In the genomic region with DNA sequence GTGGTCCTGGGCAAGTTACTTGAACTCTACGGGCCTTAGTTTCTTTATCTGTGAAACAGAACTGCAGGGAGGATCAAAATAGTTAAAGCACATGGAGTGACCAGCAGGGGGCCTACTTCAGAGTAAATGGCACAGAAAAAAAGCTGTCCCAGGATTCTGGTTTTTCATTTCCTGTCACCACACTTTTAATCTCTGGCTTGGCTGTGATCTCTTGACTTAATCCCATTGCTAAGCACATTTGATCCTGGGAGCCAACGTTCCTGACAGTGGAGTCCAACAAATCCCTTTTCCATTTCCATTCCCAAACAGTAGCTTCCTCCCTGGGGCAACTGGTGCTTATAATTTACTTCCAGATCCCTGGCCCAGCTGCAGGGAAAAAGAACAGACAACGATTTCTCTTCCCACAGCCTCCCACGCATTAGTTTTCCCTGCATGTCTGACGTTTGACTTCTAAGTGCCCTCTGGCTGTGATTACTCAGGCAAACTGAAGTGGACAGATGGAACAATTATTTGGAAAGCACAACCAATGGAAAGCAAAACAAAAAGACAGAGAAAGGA, we compare ENCODE assay signal across 8 cellular contexts.
DNase-seq lines count a peak whose midpoint lies in the region; ATAC-seq lines count a peak whose summit lies in the region.

No MANE protein-coding gene starts in this region.

- H3K4me3 Mint-ChIP-seq in activated T-cell treated with anti-CD3 and anti-CD28 coated beads, Interleukin-2, amount 50 U/mL, for 72 hours = no peak overlapping the region

- H3K27me3 Mint-ChIP-seq in activated T-cell treated with anti-CD3 and anti-CD28 coated beads, Interleukin-2, amount 50 U/mL, for 72 hours (ENCODE audit: low read depth) = peaks cover 5% of the 10 kb centered on the region

- H3K36me3 Mint-ChIP-seq in activated T-cell treated with anti-CD3 and anti-CD28 coated beads, Interleukin-2, amount 50 U/mL, for 72 hours (ENCODE audit: insufficient read depth in 2 of 2) = no peaks in the 10 kb centered on the region

- no peak for ATAC-seq in activated T-cell treated with anti-CD3 and anti-CD28 coated beads, Interleukin-2, amount 50 U/mL, for 72 hours (replicated peaks in 1 of 2)

- H3K4me1 Mint-ChIP-seq in activated T-cell treated with anti-CD3 and anti-CD28 coated beads, Interleukin-2, amount 50 U/mL, for 72 hours (ENCODE audit: low read depth) = no peaks in the 10 kb centered on the region

- peak; percentile 7 to 8 for DNase-seq in activated T-cell treated with anti-CD3 and anti-CD28 coated beads, Interleukin-2, amount 50 U/mL, for 72 hours
- DNase-seq in activated T-cell treated with anti-CD3 and anti-CD28 coated beads for 4 hours (no peak), HT1080 (ENCODE audit: low read depth) (peak; percentile 40), OCI-M1 (lab: John Stamatoyannopoulos, UW) (peak; percentile 42), epidermal melanocyte (ENCODE audit: insufficient read length, low spot score) (peak; percentile 42), mucosa of gallbladder (ENCODE audit: low spot score) (peak; percentile 10), NCI-H1048 (lab: John Stamatoyannopoulos, UW) (no peak), putamen (ENCODE audit: low spot score) (no peak)

- no peaks in the 10 kb centered on the region for H3K9me3 Mint-ChIP-seq in activated T-cell treated with anti-CD3 and anti-CD28 coated beads, Interleukin-2, amount 50 U/mL, for 72 hours

- H3K27ac Mint-ChIP-seq in activated T-cell treated with anti-CD3 and anti-CD28 coated beads, Interleukin-2, amount 50 U/mL, for 72 hours = no peak overlapping the region

Comparison
In these comparisons a context has a peak if more than half of its experiments do, and no peak if none do; other contexts are left out.
1. DNase-seq: peak in activated T-cell treated with anti-CD3 and anti-CD28 coated beads, Interleukin-2, amount 50 U/mL, for 72 hours (2 of 2), HT1080 (single experiment), OCI-M1 (single experiment), epidermal melanocyte (single experiment) and mucosa of gallbladder (single experiment); none in activated T-cell treated with anti-CD3 and anti-CD28 coated beads for 4 hours (single experiment), NCI-H1048 (single experiment) and putamen (single experiment).